ENCODE assay signal across 8 cellular contexts in genomic region chrX:48696301-48697181, GRCh38. TPM values are rescaled to one million over a fixed set of nuclear protein-coding genes. Genes with fewer than 3 reads are reported as not detected.
DNase-seq lines count a peak whose midpoint lies in the region; ATAC-seq and TF ChIP-seq lines count a peak whose summit lies in the region.

Gene SUV39H1, plus strand, starts transcription at chrX:48696734. Its CDS starts 51 bp downstream, at chrX:48696785.

- peaks cover 4% of the 10 kb centered on the region for H3K4me1 ChIP-seq in mucosa of descending colon (ENCODE audit: low read depth)

- TF ChIP-seq EP300 in Ishikawa (IDR thresholded peaks at IDR 0.05; ENCODE audit: borderline replicate concordance): no peak

- H3K9me3 ChIP-seq in mucosa of descending colon: no peaks in the 10 kb centered on the region

- no peak for TF ChIP-seq RAD21 in Ishikawa (IDR thresholded peaks at IDR 0.05; ENCODE audit: low read depth)

- peak within 1 kb of the TSS; percentile 68 for H3K4me3 ChIP-seq in mucosa of descending colon

- intact Hi-C loops in mucosa of descending colon (cut with DNase I, micrococcal nuclease): no loop called here

- H3K36me3 ChIP-seq in mucosa of descending colon (ENCODE audit: low read depth): peaks cover 3% of the 10 kb centered on the region

- peak; percentile 89 for ATAC-seq in GM21619 (IDR thresholded peaks at IDR 0.05; ENCODE audit: unreplicated experiment)
- ATAC-seq in mucosa of descending colon: peak; percentile 97

- TF ChIP-seq CTCF in mucosa of descending colon (IDR thresholded peaks at IDR 0.05): no peak

- peak; percentile 47 for DNase-seq in DMS153 treated with DMSO at 0.1 percent for 48 hours (lab: John Stamatoyannopoulos, UW; ENCODE audit: unreplicated experiment)
- peak; percentile 92 for DNase-seq in OCI-M1 (lab: John Stamatoyannopoulos, UW)
- peak; percentile 73 for DNase-seq in activated T-cell treated with anti-CD3 and anti-CD28 coated beads for 1 hour (ENCODE audit: low read depth)
- peak; percentile 84 for DNase-seq in epidermal melanocyte (ENCODE audit: insufficient read length, low spot score)
- DNase-seq in mucosa of descending colon: peak; percentile 85 to 93 (median 92)
- DNase-seq in stimulated activated CD8-positive, alpha-beta memory T cell treated with anti-CD3 and anti-CD28 coated beads, Interleukin-4, amount 100 ng/mL, for 1 hour (ENCODE audit: low read depth in 2 of 2, low spot score in 1 of 2): peak; percentile 55 to 59

TF ChIP-seq in Ishikawa, 13 proteins besides CTCF, POLR2A, EP300 and RAD21:
- TF ChIP-seq TAF1 (IDR thresholded peaks at IDR 0.05; ENCODE audit: low read depth) (peak; percentile 72; the same call in 1 of the 2 replicates), TEAD4 (IDR thresholded peaks at IDR 0.05) (no peak), TCF12 (IDR thresholded peaks at IDR 0.05; ENCODE audit: low read depth) (peak; percentile 43; the same call in 1 of the 2 replicates), YY1 (IDR thresholded peaks at IDR 0.05; ENCODE audit: low read depth) (peak; percentile 85)

RNA-seq across cellular contexts. Expression of gene SUV39H1, which starts in this region (rescaled TPM):
- total RNA-seq in mucosa of descending colon: 1 to 10 TPM; 3.4 to 6.2 (median 3.7) TPM

Comparison
In these comparisons a context has a peak if more than half of its experiments do, and no peak if none do; other contexts are left out.
1. Peak in every context shown above with its lines: DNase-seq, ATAC-seq and H3K4me3 ChIP-seq.